8 cellular contexts compared by ENCODE assay signal in the genomic region with DNA sequence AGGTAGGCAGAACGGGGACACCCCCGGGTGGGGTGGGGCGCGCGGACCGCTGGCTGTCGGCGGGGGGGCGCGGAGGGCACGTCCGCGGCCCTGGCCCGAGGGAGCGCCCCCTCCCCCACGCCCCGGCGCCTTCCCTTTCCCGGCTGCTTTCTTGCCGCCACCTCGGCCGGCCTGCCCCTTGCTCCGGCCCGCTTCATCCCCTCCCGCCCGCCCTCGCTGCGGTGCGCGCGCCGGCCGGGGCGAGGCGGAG. TPM values are rescaled to one million over a fixed set of nuclear protein-coding genes. Genes with fewer than 3 reads are reported as not detected.
DNase-seq lines count a peak whose midpoint lies in the region; ATAC-seq lines count a peak whose summit lies in the region.

No MANE protein-coding gene starts in this region.

- peak overlapping the region; percentile 76 for H3K27ac Mint-ChIP-seq in activated T-helper 1 cell treated with anti-CD3 and anti-CD28 coated beads, Interleukin-12 subunit alpha, Interleukin-12 subunit beta, Interleukin-2, Interleukin-4 antibody, amounts not matched to agents 30 ng/mL and 10 ng/mL and 1 ng/mL, durations not matched to agents 14 hours and 24 hours and 36 hours

- no peaks in the 10 kb centered on the region for H3K9me3 Mint-ChIP-seq in activated T-helper 1 cell treated with anti-CD3 and anti-CD28 coated beads, Interleukin-12 subunit alpha, Interleukin-12 subunit beta, Interleukin-2, Interleukin-4 antibody, amounts not matched to agents 30 ng/mL and 10 ng/mL and 1 ng/mL, durations not matched to agents 14 hours and 24 hours and 36 hours

- peak overlapping the region; percentile 88 for H3K4me3 Mint-ChIP-seq in activated T-helper 1 cell treated with anti-CD3 and anti-CD28 coated beads, Interleukin-12 subunit alpha, Interleukin-12 subunit beta, Interleukin-2, Interleukin-4 antibody, amounts not matched to agents 30 ng/mL and 10 ng/mL and 1 ng/mL, durations not matched to agents 14 hours and 24 hours and 36 hours

- H3K36me3 ChIP-seq in ES-I3 (ENCODE audit: insufficient read depth, low read length): no peaks in the 10 kb centered on the region
- H3K36me3 ChIP-seq in iPS-20b (ENCODE audit: insufficient read depth, low read depth, low read length): no peaks in the 10 kb centered on the region

- ATAC-seq in HG02588 (IDR thresholded peaks at IDR 0.05; ENCODE audit: unreplicated experiment) (peak; percentile 19), GM21381 (IDR thresholded peaks at IDR 0.05; ENCODE audit: unreplicated experiment) (no peak)

- H3K27me3 Mint-ChIP-seq in activated T-helper 1 cell treated with anti-CD3 and anti-CD28 coated beads, Interleukin-12 subunit alpha, Interleukin-12 subunit beta, Interleukin-2, Interleukin-4 antibody, amounts not matched to agents 30 ng/mL and 10 ng/mL and 1 ng/mL, durations not matched to agents 14 hours and 24 hours and 36 hours (ENCODE audit: insufficient read depth): peaks cover 5% of the 10 kb centered on the region

- H3K4me1 ChIP-seq in ES-I3 (ENCODE audit: insufficient read depth, low read length): peaks cover 17% of the 10 kb centered on the region
- peaks cover 23% of the 10 kb centered on the region for H3K4me1 ChIP-seq in iPS-20b (ENCODE audit: insufficient read depth, low read length)

- intact Hi-C loops in activated T-helper 1 cell treated with anti-CD3 and anti-CD28 coated beads, Interleukin-12 subunit alpha, Interleukin-12 subunit beta, Interleukin-2, Interleukin-4 antibody, amounts not matched to agents 30 ng/mL and 10 ng/mL and 1 ng/mL, durations not matched to agents 14 hours and 24 hours and 36 hours (cut with micrococcal nuclease): loop anchor here (1.0 to 10.0 kb wide), 5 partner anchors 15 to 1209 kb away; a partner anchor contains a TSS

- DNase-seq in activated T-helper 1 cell treated with anti-CD3 and anti-CD28 coated beads, Interleukin-12 subunit alpha, Interleukin-12 subunit beta, Interleukin-2, Interleukin-4 antibody, amounts not matched to agents 30 ng/mL and 10 ng/mL and 1 ng/mL, durations not matched to agents 14 hours and 24 hours and 36 hours (ENCODE audit: low spot score): no peak
- DNase-seq in mesenteric fat pad (ENCODE audit: low spot score) (no peak), NCI-H2081 (lab: John Stamatoyannopoulos, UW) (no peak)

- peaks cover 6% of the 10 kb centered on the region for H3K36me3 Mint-ChIP-seq in activated T-helper 1 cell treated with anti-CD3 and anti-CD28 coated beads, Interleukin-12 subunit alpha, Interleukin-12 subunit beta, Interleukin-2, Interleukin-4 antibody, amounts not matched to agents 30 ng/mL and 10 ng/mL and 1 ng/mL, durations not matched to agents 14 hours and 24 hours and 36 hours (ENCODE audit: low read depth)

- H3K9ac ChIP-seq in ES-I3 (ENCODE audit: low read depth, low read length): peak overlapping the region; percentile 74
- peak overlapping the region; percentile 84; the same call in 1 of the 2 replicates for H3K9ac ChIP-seq in iPS-20b (ENCODE audit: low read depth, low read length)

- H3K9me3 ChIP-seq in ES-I3 (ENCODE audit: control insufficient read depth, insufficient read depth, low read length): no peaks in the 10 kb centered on the region
- H3K9me3 ChIP-seq in iPS-20b (ENCODE audit: insufficient read depth, low read depth, low read length): no peaks in the 10 kb centered on the region

- H3K4me3 ChIP-seq in iPS-20b (ENCODE audit: low read length): peak overlapping the region; percentile 93

- H3K4me1 Mint-ChIP-seq in activated T-helper 1 cell treated with anti-CD3 and anti-CD28 coated beads, Interleukin-12 subunit alpha, Interleukin-12 subunit beta, Interleukin-2, Interleukin-4 antibody, amounts not matched to agents 30 ng/mL and 10 ng/mL and 1 ng/mL, durations not matched to agents 14 hours and 24 hours and 36 hours (ENCODE audit: low read depth): peaks cover 27% of the 10 kb centered on the region

- H3K27ac ChIP-seq in iPS-20b (ENCODE audit: low read length) (peak overlapping the region; percentile 60), temporal lobe (ENCODE audit: low read depth, low read length) (peak overlapping the region; percentile 91)

- H3K27me3 ChIP-seq in iPS-20b (ENCODE audit: insufficient read depth, low read length): no peaks in the 10 kb centered on the region

RNA-seq across cellular contexts. Expression of a gene that starts 0.4 kb away (rescaled TPM):
- total RNA-seq in activated T-helper 1 cell treated with anti-CD3 and anti-CD28 coated beads, Interleukin-12 subunit alpha, Interleukin-12 subunit beta, Interleukin-2, Interleukin-4 antibody, amounts not matched to agents 30 ng/mL and 10 ng/mL and 1 ng/mL, durations not matched to agents 14 hours and 24 hours and 36 hours: 187 and 201 TPM in 2 replicates
- total RNA-seq in temporal lobe (99.6 TPM), mesenteric fat pad (182 TPM)

RNA-seq across cellular contexts. Expression of a gene that starts 28.5 kb away (rescaled TPM):
- total RNA-seq in activated T-helper 1 cell treated with anti-CD3 and anti-CD28 coated beads, Interleukin-12 subunit alpha, Interleukin-12 subunit beta, Interleukin-2, Interleukin-4 antibody, amounts not matched to agents 30 ng/mL and 10 ng/mL and 1 ng/mL, durations not matched to agents 14 hours and 24 hours and 36 hours: 0.26 TPM in 1 of 2 replicates, not detected in the other
- under 0.01 TPM for total RNA-seq in temporal lobe
- total RNA-seq in mesenteric fat pad: 0.22 TPM
